In the genomic region with DNA sequence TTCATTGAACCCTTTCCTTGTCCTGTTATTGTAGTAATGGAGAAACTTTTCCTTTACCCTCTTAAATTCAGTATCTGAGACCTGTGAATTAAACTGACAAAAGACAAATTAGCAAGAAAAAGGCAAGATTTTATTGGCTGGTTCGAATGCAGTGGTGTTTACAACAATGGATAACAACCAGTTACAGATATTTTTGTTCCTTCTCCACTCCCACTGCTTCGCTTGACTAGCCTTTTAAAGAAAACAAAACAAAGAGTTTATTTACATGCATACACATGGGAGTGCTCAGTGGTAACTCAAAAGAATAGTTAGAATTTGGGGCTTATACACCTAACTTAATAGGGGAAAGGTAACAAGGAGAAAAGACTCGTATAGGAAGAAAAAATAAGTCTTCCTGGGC, we compare ENCODE assay signal across 22 cellular contexts. TPM values are rescaled to one million over a fixed set of nuclear protein-coding genes. Genes with fewer than 3 reads are reported as not detected.
DNase-seq lines count a peak whose midpoint lies in the region; ATAC-seq and TF ChIP-seq lines count a peak whose summit lies in the region.
"Had no signal": no experiment of that assay in that cellular context is flagged by ENCODE, and none has a peak within 500 bp of the region (broad histone marks: within the 10 kb centered on the region; RNA-seq: fewer than 3 reads in every experiment).

No MANE protein-coding gene starts in this region.

- no peaks in the 10 kb centered on the region for H3K27me3 Mint-ChIP-seq in activated T-helper 17 cell treated with anti-CD3 and anti-CD28 coated beads, Interleukin-2, amount 50 U/mL, for 72 hours
- H3K27me3 Mint-ChIP-seq: activated CD4-positive, alpha-beta memory T cell treated with anti-CD3 and anti-CD28 coated beads for 36 hours; activated naive CD4-positive, alpha-beta T cell treated with anti-CD3 and anti-CD28 coated beads, Interleukin-2, amount 50 U/mL, for 24 hours had no signal

- H3K4me2 ChIP-seq in HCT116 (ENCODE audit: low read length), result peak overlapping the region; percentile 58

- intact Hi-C loops in HCT116 (cut with micrococcal nuclease), result no loop called here
- intact Hi-C loops in thyroid gland (cut with DNase I), result no loop called here
- intact Hi-C loops in sigmoid colon (cut with DNase I), result no loop called here

- no peaks in the 10 kb centered on the region for H3K9me2 ChIP-seq in HCT116 (ENCODE audit: insufficient read depth)

- H3K36me3 ChIP-seq in HCT116 (ENCODE audit: control insufficient read depth in 1 of 2, insufficient read depth in 2 of 2, low read length in 2 of 2) (no peaks in the 10 kb centered on the region), thyroid gland (no peaks in the 10 kb centered on the region), sigmoid colon (no peaks in the 10 kb centered on the region), H7 (replicated peaks; ENCODE audit: control insufficient read depth, insufficient read depth, low read length) (no peaks in the 10 kb centered on the region)
- H3K36me3 ChIP-seq: heart left ventricle, SJSA1 had no signal

- no peak overlapping the region for H2AFZ ChIP-seq in HCT116 (ENCODE audit: low read depth, low read length, poor library complexity, severe bottlenecking)

- H4K20me1 ChIP-seq in HCT116 (ENCODE audit: insufficient read depth), result no peaks in the 10 kb centered on the region

- H3K27ac ChIP-seq in HCT116 (ENCODE audit: low read depth, low read length) (peak overlapping the region; percentile 90), thyroid gland (peak overlapping the region; percentile 27 to 65 (median 49)), sigmoid colon (no peak overlapping the region)
- H3K27ac ChIP-seq: heart left ventricle, SJSA1 had no signal

- ATAC-seq in HCT116 (no peak), HG03025 (IDR thresholded peaks at IDR 0.05; ENCODE audit: low FRiP score, unreplicated experiment) (no peak)
- no peak for ATAC-seq in activated T-helper 17 cell treated with anti-CD3 and anti-CD28 coated beads, Interleukin-2, amount 50 U/mL, for 72 hours (replicated peaks)
- ATAC-seq: heart left ventricle; left cardiac atrium; stimulated activated naive CD8-positive, alpha-beta T cell treated with anti-CD3 and anti-CD28 coated beads, Interleukin-15, Interleukin-2, amounts not matched to agents 100 U/mL and 50 U/mL, for 24 hours had no signal

- TF ChIP-seq EP300 in sigmoid colon (IDR thresholded peaks at IDR 0.05), result no peak

- H3K4me3 ChIP-seq in HCT116 (replicated peaks in 1 of 2; ENCODE audit: low read depth in 1 of 2, low read length in 2 of 2), result peak overlapping the region in 1 of 2 experiments; percentile 32; a peak in 2 of 4 replicates
- no peak overlapping the region for H3K4me3 ChIP-seq in thyroid gland (replicated peaks in 1 of 3)
- no peak overlapping the region for H3K4me3 ChIP-seq in sigmoid colon
- no peak overlapping the region for H3K4me3 ChIP-seq in H7 (ENCODE audit: insufficient read depth, low read depth, low read length)
- H3K4me3 ChIP-seq: heart left ventricle, SJSA1 had no signal

- H3K36me3 Mint-ChIP-seq in activated T-helper 17 cell treated with anti-CD3 and anti-CD28 coated beads, Interleukin-2, amount 50 U/mL, for 72 hours (ENCODE audit: low read depth), result no peaks in the 10 kb centered on the region
- H3K36me3 Mint-ChIP-seq: activated CD4-positive, alpha-beta memory T cell treated with anti-CD3 and anti-CD28 coated beads for 36 hours; activated naive CD4-positive, alpha-beta T cell treated with anti-CD3 and anti-CD28 coated beads, Interleukin-2, amount 50 U/mL, for 24 hours had no signal

- H3K4me1 Mint-ChIP-seq in activated T-helper 17 cell treated with anti-CD3 and anti-CD28 coated beads, Interleukin-2, amount 50 U/mL, for 72 hours, result peaks cover 6% of the 10 kb centered on the region

- TF ChIP-seq POLR2A in HCT116 (IDR thresholded peaks at IDR 0.05; ENCODE audit: borderline replicate concordance, extremely low read depth, insufficient read depth, insufficient read length), result no peak
- TF ChIP-seq POLR2A in thyroid gland (IDR thresholded peaks at IDR 0.05), result no peak
- TF ChIP-seq POLR2A in sigmoid colon (IDR thresholded peaks at IDR 0.05), result no peak

- TF ChIP-seq RAD21 in HCT116 (IDR thresholded peaks at IDR 0.05; ENCODE audit: low read depth), result no peak

- CTCF ChIA-PET in HCT116 (lab: Charles Lee), result no interaction called here

- RAD21 ChIA-PET in HCT116 (lab: Charles Lee; ENCODE audit: low non-redundant PET in 1 of 2, low total read pairs in 2 of 2, uncharacterized antibody in 2 of 2, unreplicated experiment in 2 of 2), result no interaction called here

- DNase-seq in HCT116 (ENCODE audit: low read depth, low spot score), result no peak
- peak; percentile 22 for DNase-seq in kidney tubule cell (ENCODE audit: low spot score)
- DNase-seq in thyroid gland, result no peak
- no peak for DNase-seq in NCI-H1048 (lab: John Stamatoyannopoulos, UW)
- no peak for DNase-seq in sigmoid colon
- DNase-seq in H7, result no peak
- DNase-seq: activated CD4-positive, CD25-positive, alpha-beta regulatory T cell treated with anti-CD3 and anti-CD28 coated beads, Interleukin-2, amount 50 U/mL, for 72 hours; activated CD8-positive, alpha-beta memory T cell treated with anti-CD3 and anti-CD28 coated beads, Interleukin-2, amount 50 U/mL, for 4 hours; DMS79; effector CD4-positive, alpha-beta T cell; heart left ventricle; left cardiac atrium; mesenchymal stem cell; NCI-H1694 treated with DMSO at 0.1 percent for 48 hours; NCI-H526; stimulated activated naive CD8-positive, alpha-beta T cell treated with anti-CD3 and anti-CD28 coated beads, Interleukin-15, Interleukin-2, amounts not matched to agents 100 U/mL and 50 U/mL, for 24 hours had no signal

- POLR2A ChIA-PET in HCT116 (lab: Charles Lee), result interaction anchor here (1.4 kb wide), 1 partner anchor 13 kb away, joined by 3 read pairs; no protein-coding TSS in a partner anchor

- no peaks in the 10 kb centered on the region for H3K27me3 ChIP-seq in HCT116 (ENCODE audit: insufficient read depth, low read length)
- no peaks in the 10 kb centered on the region for H3K27me3 ChIP-seq in thyroid gland
- no peaks in the 10 kb centered on the region for H3K27me3 ChIP-seq in sigmoid colon
- no peaks in the 10 kb centered on the region for H3K27me3 ChIP-seq in H7 (ENCODE audit: control insufficient read depth, insufficient read depth, low read length)
- H3K27me3 ChIP-seq: heart left ventricle, SJSA1 had no signal

- no TSS peak for BruUV-seq in HCT116 (replicated peaks; lab: Mats Ljungman, UMichigan)

- H3K4me1 ChIP-seq in HCT116 (ENCODE audit: control insufficient read depth in 1 of 2, insufficient read depth in 2 of 2, low read length in 2 of 2) (peaks cover 16 to 41% of the 10 kb centered on the region in 2 experiments), thyroid gland (peaks cover 7 to 32% of the 10 kb centered on the region in 2 donors), sigmoid colon (peaks cover 0 to 14% (median 12%) of the 10 kb centered on the region in 4 donors)

- no peak for TF ChIP-seq CTCF in HCT116 (IDR thresholded peaks at IDR 0.05 in 2 of 3, conservative IDR thresholded peaks at IDR 0.05 in 1 of 3; ENCODE audit: borderline replicate concordance in 1 of 3, insufficient read depth in 1 of 3, low read depth in 2 of 3, low read length in 2 of 3)
- no peak for TF ChIP-seq CTCF in thyroid gland (IDR thresholded peaks at IDR 0.05)
- TF ChIP-seq CTCF in sigmoid colon (IDR thresholded peaks at IDR 0.05), result no peak

- no peaks in the 10 kb centered on the region for H3K9me3 ChIP-seq in HCT116 (ENCODE audit: control insufficient read depth in 1 of 2, insufficient read depth in 1 of 2, low read depth in 1 of 2, low read length in 2 of 2)
- H3K9me3 ChIP-seq in thyroid gland, result no peaks in the 10 kb centered on the region
- no peaks in the 10 kb centered on the region for H3K9me3 ChIP-seq in sigmoid colon
- H3K9me3 ChIP-seq: heart left ventricle, SJSA1 had no signal

- H3K9ac ChIP-seq in HCT116 (ENCODE audit: low read length), result peak overlapping the region; percentile 54

- H3K27ac Mint-ChIP-seq in activated T-helper 17 cell treated with anti-CD3 and anti-CD28 coated beads, Interleukin-2, amount 50 U/mL, for 72 hours, result peak overlapping the region; percentile 39
- H3K27ac Mint-ChIP-seq: activated CD4-positive, alpha-beta memory T cell treated with anti-CD3 and anti-CD28 coated beads for 36 hours; activated T-helper 1 cell treated with anti-CD3 and anti-CD28 coated beads, Interleukin-12 subunit alpha, Interleukin-12 subunit beta, Interleukin-2, Interleukin-4 antibody, amounts not matched to agents 30 ng/mL and 10 ng/mL and 1 ng/mL, durations not matched to agents 14 hours and 24 hours and 36 hours had no signal

- no peak overlapping the region for H3K4me3 Mint-ChIP-seq in activated T-helper 17 cell treated with anti-CD3 and anti-CD28 coated beads, Interleukin-2, amount 50 U/mL, for 72 hours
- H3K4me3 Mint-ChIP-seq: activated CD4-positive, alpha-beta memory T cell treated with anti-CD3 and anti-CD28 coated beads for 36 hours; activated naive CD4-positive, alpha-beta T cell treated with anti-CD3 and anti-CD28 coated beads, Interleukin-2, amount 50 U/mL, for 24 hours; activated T-helper 1 cell treated with anti-CD3 and anti-CD28 coated beads, Interleukin-12 subunit alpha, Interleukin-12 subunit beta, Interleukin-2, Interleukin-4 antibody, amounts not matched to agents 30 ng/mL and 10 ng/mL and 1 ng/mL, durations not matched to agents 14 hours and 24 hours and 36 hours had no signal

- H3K9me3 Mint-ChIP-seq in activated T-helper 17 cell treated with anti-CD3 and anti-CD28 coated beads, Interleukin-2, amount 50 U/mL, for 72 hours, result no peaks in the 10 kb centered on the region
- H3K9me3 Mint-ChIP-seq: activated CD4-positive, alpha-beta memory T cell treated with anti-CD3 and anti-CD28 coated beads for 36 hours; activated naive CD4-positive, alpha-beta T cell treated with anti-CD3 and anti-CD28 coated beads, Interleukin-2, amount 50 U/mL, for 24 hours; activated T-helper 1 cell treated with anti-CD3 and anti-CD28 coated beads, Interleukin-12 subunit alpha, Interleukin-12 subunit beta, Interleukin-2, Interleukin-4 antibody, amounts not matched to agents 30 ng/mL and 10 ng/mL and 1 ng/mL, durations not matched to agents 14 hours and 24 hours and 36 hours had no signal

- 74 to 79% methylated on average over 3 of the region's 3 CpGs for WGBS in thyroid gland, 2 donors
- 47 to 73% methylated on average over 3 of the region's 3 CpGs for WGBS in sigmoid colon, 2 donors

- no peaks in the 10 kb centered on the region for H3K79me2 ChIP-seq in HCT116 (ENCODE audit: insufficient read depth, low read length)

TF ChIP-seq in HCT116, 20 proteins besides CTCF, POLR2A, EP300 and RAD21 (continues in another document):
- TF ChIP-seq SP1 (IDR thresholded peaks at IDR 0.05; ENCODE audit: low read depth), result no peak

RNA-seq across cellular contexts. Expression of a gene that starts 37.0 kb away (rescaled TPM):
- total RNA-seq in HCT116 (2021; ENCODE audit: unreplicated experiment) (160 TPM), thyroid gland (100 to 1,000 TPM; 252 to 382 (median 289) TPM), sigmoid colon (100 to 1,000 TPM; 152 to 186 (median 174) TPM)
- polyA plus RNA-seq in HCT116 (2012), result 68.8 and 71.3 TPM in 2 replicates
- 10 to 100 TPM; 88.3 to 92.8 TPM for total RNA-seq in activated T-helper 17 cell treated with anti-CD3 and anti-CD28 coated beads, Interleukin-2, amount 50 U/mL, for 72 hours
- 10 to 100 TPM; 30.0 to 46.7 (median 40.5) TPM for polyA plus RNA-seq in sigmoid colon
- 74.7 and 104 TPM in 2 replicates for total RNA-seq in H7 (2014; rRNA removed; shearing (Covaris generic))

Comparison
In these comparisons a context has a peak if more than half of its experiments do, and no peak if none do; other contexts are left out.
1. H3K27ac ChIP-seq: peak in HCT116 (single experiment) and thyroid gland (3 of 3); none in sigmoid colon (0 of 4).